ENCODE assay signal across 19 cellular contexts in genomic region chr15:42444415-42445063, GRCh38. TPM values are rescaled to one million over a fixed set of nuclear protein-coding genes. Genes with fewer than 3 reads are reported as not detected.
DNase-seq lines count a peak whose midpoint lies in the region; ATAC-seq, FAIRE-seq and TF ChIP-seq lines count a peak whose summit lies in the region.
"Had no signal": no experiment of that assay in that cellular context is flagged by ENCODE, and none has a peak within 500 bp of the region (broad histone marks: within the 10 kb centered on the region; RNA-seq: fewer than 3 reads in every experiment).

No MANE protein-coding gene starts in this region.

- H3K4ac ChIP-seq in H9 (ENCODE audit: low read depth, low read length) = no peak overlapping the region

- no peak overlapping the region for H2BK20ac ChIP-seq in H9 (ENCODE audit: low read depth, low read length, poor library complexity, severe bottlenecking)

- H3T11ph ChIP-seq in H9 (ENCODE audit: low read length) = no peak overlapping the region

- no peak overlapping the region for H4K91ac ChIP-seq in H9 (ENCODE audit: insufficient read length, low read depth, low read length)

- H4K20me1 ChIP-seq in H9 (ENCODE audit: control insufficient read depth, insufficient read depth, insufficient read length) (no peaks in the 10 kb centered on the region), smooth muscle cell (ENCODE audit: low read depth) (no peaks in the 10 kb centered on the region)

- TF ChIP-seq CTCF in H9 (conservative IDR thresholded peaks at IDR 0.05) (0 out of 3 replicates have a peak, but pooled peaks have one; percentile 13), RWPE2 (IDR thresholded peaks at IDR 0.05; ENCODE audit: poor library complexity, severe bottlenecking) (no peak), smooth muscle cell (IDR thresholded peaks at IDR 0.05; ENCODE audit: borderline replicate concordance, insufficient read depth, poor library complexity, severe bottlenecking) (no peak), BE2C (IDR thresholded peaks at IDR 0.05; ENCODE audit: low read depth, low read length) (no peak), pancreas (IDR thresholded peaks at IDR 0.05) (no peak)

- H3K18ac ChIP-seq in H9 (ENCODE audit: insufficient read length, low read depth, low read length) = no peak overlapping the region

- H2AFZ ChIP-seq in H9 (ENCODE audit: low read length) (no peak overlapping the region), smooth muscle cell (ENCODE audit: low read depth) (no peak overlapping the region)

- DNase-seq in H9 (peak; percentile 29), RWPE2 (ENCODE audit: low spot score) (no peak), glomerular visceral epithelial cell (ENCODE audit: extremely low spot score) (peak; percentile 11), smooth muscle cell (lab: John Stamatoyannopoulos, UW; ENCODE audit: unreplicated experiment) (no peak), BE2C (no peak), pancreas (no peak)
- DNase-seq: activated CD4-positive, CD25-positive, alpha-beta regulatory T cell; activated CD8-positive, alpha-beta memory T cell treated with anti-CD3 and anti-CD28 coated beads for 24 hours; activated naive CD8-positive, alpha-beta T cell treated with anti-CD3 and anti-CD28 coated beads for 36 hours; activated T-cell treated with anti-CD3 and anti-CD28 coated beads, Interleukin-2, amount 50 U/mL, for 72 hours; head of caudate nucleus; kidney; NCI-H187; NCI-H446 had no signal

- H3K79me2 ChIP-seq in H9 (ENCODE audit: insufficient read depth, low read length) (no peaks in the 10 kb centered on the region), smooth muscle cell (ENCODE audit: low read depth) (no peaks in the 10 kb centered on the region)

- H3F3A ChIP-seq in smooth muscle cell (ENCODE audit: low read depth) = no peaks in the 10 kb centered on the region

- no peak overlapping the region for H2BK5ac ChIP-seq in H9 (ENCODE audit: insufficient read length, low read length)

- no peaks in the 10 kb centered on the region for H3K79me1 ChIP-seq in H9 (ENCODE audit: insufficient read depth, low read depth, low read length, poor library complexity, severe bottlenecking)

- peaks cover 91% of the 10 kb centered on the region for H3K36me3 ChIP-seq in RWPE2 (ENCODE audit: low read depth)
- peaks cover 8% of the 10 kb centered on the region for H3K36me3 ChIP-seq in smooth muscle cell (ENCODE audit: low read depth)
- peaks cover 54% of the 10 kb centered on the region for H3K36me3 ChIP-seq in BE2C
- H3K36me3 ChIP-seq in pancreas = peaks cover 0 to 35% (median 8%) of the 10 kb centered on the region in 3 donors

- H3K27ac ChIP-seq in H9 (ENCODE audit: insufficient read length, low read depth, low read length) (no peak overlapping the region), RWPE2 (ENCODE audit: poor library complexity, severe bottlenecking) (peak overlapping the region; percentile 29), smooth muscle cell (ENCODE audit: low read depth) (peak overlapping the region; percentile 24), pancreas (no peak overlapping the region)
- H3K27ac ChIP-seq: BLaER1 treated with 17β-estradiol and CSF1 and Interleukin-3, amounts not matched to agents 10 nM and 100 nM; thoracic aorta had no signal

- no peak overlapping the region for H3K14ac ChIP-seq in H9 (ENCODE audit: insufficient read depth, low read length)

- no peak overlapping the region for H2AK5ac ChIP-seq in H9 (ENCODE audit: insufficient read length, low read length)

- intact Hi-C loops in pancreas (cut with DNase I) = no loop called here

- no CpG with 5 or more reads among the region's 5 CpGs for WGBS in H9 (ENCODE audit: extremely low coverage, insufficient read length, low lambda C conversion rate)
- 75% methylated on average over 5 of the region's 5 CpGs for WGBS in smooth muscle cell (ENCODE audit: low lambda C conversion rate)
- 82 to 84% methylated on average over 5 of the region's 5 CpGs for WGBS in pancreas, 2 donors

- H3K9ac ChIP-seq in H9 (ENCODE audit: extremely low read depth, insufficient read length, low read length) (no peak overlapping the region), smooth muscle cell (ENCODE audit: low read depth) (no peak overlapping the region)
- H3K9ac ChIP-seq: BLaER1 treated with 17β-estradiol and CSF1 and Interleukin-3, amounts not matched to agents 10 nM and 100 nM had no signal

- H3K9me3 ChIP-seq in H9 (ENCODE audit: control insufficient read depth, low read depth, low read length) (no peaks in the 10 kb centered on the region), RWPE2 (ENCODE audit: severe bottlenecking) (no peaks in the 10 kb centered on the region), smooth muscle cell (replicated peaks; ENCODE audit: low read depth) (no peaks in the 10 kb centered on the region), BE2C (no peaks in the 10 kb centered on the region), pancreas (no peaks in the 10 kb centered on the region)
- H3K9me3 ChIP-seq: BLaER1 treated with 17β-estradiol and CSF1 and Interleukin-3, amounts not matched to agents 10 nM and 100 nM; thoracic aorta had no signal

- no peaks in the 10 kb centered on the region for H3K23me2 ChIP-seq in H9 (ENCODE audit: insufficient read length, low read depth, low read length, poor library complexity, severe bottlenecking)

- FAIRE-seq in pancreas (lab: Jason Lieb, UNC) = no peak
- FAIRE-seq: kidney had no signal

- no peak overlapping the region for H2BK12ac ChIP-seq in H9 (ENCODE audit: insufficient read length, low read depth, low read length)

- H3K23ac ChIP-seq in H9 (ENCODE audit: insufficient read length, low read depth, low read length) = no peak overlapping the region

- no peak overlapping the region for H3K4me3 Mint-ChIP-seq in H9
- H3K4me3 Mint-ChIP-seq: activated naive CD8-positive, alpha-beta T cell treated with anti-CD3 and anti-CD28 coated beads for 36 hours; activated T-cell treated with anti-CD3 and anti-CD28 coated beads, Interleukin-2, amount 50 U/mL, for 72 hours; nephron had no signal

- H4K5ac ChIP-seq in H9 (ENCODE audit: insufficient read length, low read depth, low read length) = no peak overlapping the region

- H3K36me3 Mint-ChIP-seq in H9 (ENCODE audit: insufficient read depth in 1 of 3, low read depth in 3 of 3) = peaks cover 7 to 41% (median 11%) of the 10 kb centered on the region in 3 experiments

- H3K4me2 ChIP-seq in H9 (ENCODE audit: insufficient read depth, insufficient read length, low read length) (no peak overlapping the region), smooth muscle cell (no peak overlapping the region)
- H3K4me2 ChIP-seq: BLaER1 treated with 17β-estradiol and CSF1 and Interleukin-3, amounts not matched to agents 10 nM and 100 nM had no signal

- H2BK120ac ChIP-seq in H9 (ENCODE audit: low read depth, low read length, poor library complexity, severe bottlenecking) = no peak overlapping the region

- no peaks in the 10 kb centered on the region for H3K9me3 Mint-ChIP-seq in H9
- H3K9me3 Mint-ChIP-seq: activated naive CD8-positive, alpha-beta T cell treated with anti-CD3 and anti-CD28 coated beads for 36 hours; activated T-cell treated with anti-CD3 and anti-CD28 coated beads, Interleukin-2, amount 50 U/mL, for 72 hours had no signal

- no peaks in the 10 kb centered on the region for H3K27me3 Mint-ChIP-seq in H9 (ENCODE audit: low read depth)
- H3K27me3 Mint-ChIP-seq: activated naive CD8-positive, alpha-beta T cell treated with anti-CD3 and anti-CD28 coated beads for 36 hours; progenitor cell of endocrine pancreas had no signal

- ATAC-seq in RWPE2 (ENCODE audit: low read depth) (peak; percentile 56), pancreas (no peak), HG02588 (IDR thresholded peaks at IDR 0.05; ENCODE audit: unreplicated experiment) (no peak)
- ATAC-seq: activated T-cell treated with anti-CD3 and anti-CD28 coated beads, Interleukin-2, amount 50 U/mL, for 72 hours had no signal

- H3K4me1 Mint-ChIP-seq in H9 = no peaks in the 10 kb centered on the region
- H3K4me1 Mint-ChIP-seq: activated naive CD8-positive, alpha-beta T cell treated with anti-CD3 and anti-CD28 coated beads for 36 hours had no signal

- H3K4me1 ChIP-seq in H9 (ENCODE audit: insufficient read depth, low read length) (no peaks in the 10 kb centered on the region), RWPE2 (ENCODE audit: insufficient read depth, poor library complexity, severe bottlenecking) (no peaks in the 10 kb centered on the region), smooth muscle cell (ENCODE audit: low read depth) (no peaks in the 10 kb centered on the region), BE2C (no peaks in the 10 kb centered on the region), pancreas (no peaks in the 10 kb centered on the region)
- H3K4me1 ChIP-seq: BLaER1 treated with 17β-estradiol and CSF1 and Interleukin-3, amounts not matched to agents 10 nM and 100 nM had no signal

- H2BK15ac ChIP-seq in H9 (ENCODE audit: low read depth, low read length) = no peak overlapping the region

- H3K56ac ChIP-seq in H9 (ENCODE audit: insufficient read length, low read depth, low read length) = no peak overlapping the region

- no peak overlapping the region for H3K4me3 ChIP-seq in RWPE2 (ENCODE audit: severe bottlenecking)
- H3K4me3 ChIP-seq in smooth muscle cell = no peak overlapping the region
- H3K4me3 ChIP-seq in BE2C (ENCODE audit: low read depth, low read length) = no peak overlapping the region
- H3K4me3 ChIP-seq in pancreas = no peak overlapping the region
- H3K4me3 ChIP-seq: BLaER1 treated with 17β-estradiol and CSF1 and Interleukin-3, amounts not matched to agents 10 nM and 100 nM; thoracic aorta had no signal

- no peak overlapping the region for H4K8ac ChIP-seq in H9 (replicated peaks; ENCODE audit: insufficient read length, low read depth, low read length)

- no peaks in the 10 kb centered on the region for H3K27me3 ChIP-seq in H9 (ENCODE audit: insufficient read depth, low read length)
- no peaks in the 10 kb centered on the region for H3K27me3 ChIP-seq in RWPE2 (ENCODE audit: insufficient read depth, poor library complexity, severe bottlenecking)
- H3K27me3 ChIP-seq in smooth muscle cell (ENCODE audit: low read depth) = no peaks in the 10 kb centered on the region
- no peaks in the 10 kb centered on the region for H3K27me3 ChIP-seq in BE2C
- no peaks in the 10 kb centered on the region for H3K27me3 ChIP-seq in pancreas
- H3K27me3 ChIP-seq: BLaER1 treated with 17β-estradiol and CSF1 and Interleukin-3, amounts not matched to agents 10 nM and 100 nM had no signal

- no peak overlapping the region for H3K27ac Mint-ChIP-seq in H9
- H3K27ac Mint-ChIP-seq: activated naive CD8-positive, alpha-beta T cell treated with anti-CD3 and anti-CD28 coated beads for 36 hours; activated T-cell treated with anti-CD3 and anti-CD28 coated beads, Interleukin-2, amount 50 U/mL, for 72 hours; nephron; progenitor cell of endocrine pancreas had no signal

RNA-seq across cellular contexts. Expression of gene ZNF106, which starts 46.4 kb away (rescaled TPM):
- 50.8 and 55.0 TPM in 2 replicates for total RNA-seq in H9 (2021)
- 27.2 and 57.9 TPM in 2 replicates for total RNA-seq in smooth muscle cell
- 24.5 and 35.7 TPM in 2 replicates for polyA plus RNA-seq in smooth muscle cell
- polyA plus RNA-seq in BE2C (2012; ENCODE audit: insufficient read depth, insufficient read length, low read depth) = 23.8 TPM
- total RNA-seq in pancreas = 10 to 100 TPM; 13.3 to 38.4 (median 20.4) TPM
- polyA plus RNA-seq in pancreas = 1 to 10 TPM; 4.3 to 5.1 TPM

RNA-seq across cellular contexts. Expression of gene SNAP23, which starts 50.9 kb away (rescaled TPM):
- 55.2 and 63.2 TPM in 2 replicates for total RNA-seq in H9 (2021)
- total RNA-seq in smooth muscle cell = 78.7 and 91.9 TPM in 2 replicates
- polyA plus RNA-seq in smooth muscle cell = 71.8 and 73.8 TPM in 2 replicates
- polyA plus RNA-seq in BE2C (2012; ENCODE audit: insufficient read depth, insufficient read length, low read depth) = 74.8 TPM
- total RNA-seq in pancreas = 10 to 100 TPM; 14.2 to 39.4 (median 19.6) TPM
- polyA plus RNA-seq in pancreas = 10 to 100 TPM; 20.5 to 22.0 TPM

Comparison
In these comparisons a context has a peak if more than half of its experiments do, and no peak if none do; other contexts are left out.
1. DNase-seq: peak in H9 (single experiment) and glomerular visceral epithelial cell (single experiment); none in RWPE2 (single experiment), smooth muscle cell (single experiment), BE2C (single experiment) and pancreas (0 of 6).
2. H3K27ac ChIP-seq: peak in RWPE2 (single experiment) and smooth muscle cell (single experiment); none in H9 (single experiment) and pancreas (0 of 4).